8 cellular contexts compared by ENCODE assay signal in the genomic region with DNA sequence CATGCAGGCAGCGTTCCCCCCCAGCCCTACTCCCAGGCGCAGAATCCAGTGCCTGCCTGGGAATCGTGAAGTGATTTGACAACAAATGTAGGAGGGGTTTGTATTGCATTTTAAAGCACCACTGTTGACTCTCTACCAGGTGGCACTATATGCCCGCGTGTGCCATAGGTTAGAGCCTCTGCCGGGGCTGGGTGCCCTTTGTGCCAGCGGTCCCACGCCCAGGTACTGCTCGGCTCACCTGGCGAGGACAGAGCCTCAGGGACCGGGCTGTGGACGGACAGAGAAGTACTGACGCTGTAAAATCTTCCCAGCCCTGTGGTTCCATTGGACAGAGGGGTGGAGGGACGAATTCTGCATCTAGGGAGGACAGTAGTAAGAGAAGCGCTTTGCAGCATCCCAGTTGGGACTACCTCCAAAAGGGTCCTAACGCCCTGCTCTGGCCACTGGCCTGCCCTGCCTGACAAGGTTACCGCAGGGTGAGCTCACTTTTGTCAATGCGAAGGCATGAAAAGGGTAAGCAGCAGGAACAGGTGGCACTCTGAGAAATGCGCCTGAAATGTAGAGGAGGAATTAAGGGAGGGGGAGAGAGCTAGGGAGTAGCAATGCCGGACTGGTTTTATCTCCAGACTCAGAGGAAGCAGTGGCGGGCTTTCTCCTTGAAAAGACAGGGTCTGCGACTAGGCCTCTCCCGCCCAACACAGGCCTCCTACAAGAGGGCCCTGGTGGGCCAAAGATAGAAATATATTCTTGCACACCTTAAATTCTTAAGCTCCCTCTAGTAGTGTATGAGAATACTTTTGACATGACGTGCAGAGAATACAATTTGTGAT. TPM values are rescaled to one million over a fixed set of nuclear protein-coding genes. Genes with fewer than 3 reads are reported as not detected.
DNase-seq lines count a peak whose midpoint lies in the region; ATAC-seq and TF ChIP-seq lines count a peak whose summit lies in the region.

No MANE protein-coding gene starts in this region.

- no peak for DNase-seq in activated T-cell treated with anti-CD3 and anti-CD28 coated beads, Interleukin-2, amount 50 U/mL, for 24 hours
- no peak for DNase-seq in activated T-cell treated with anti-CD3 and anti-CD28 coated beads for 4 hours
- peak; percentile 78 for DNase-seq in NCI-H510A treated with DMSO at 0.1 percent for 48 hours (lab: John Stamatoyannopoulos, UW)
- no peak for DNase-seq in vagina (ENCODE audit: extremely low spot score in 2 of 2)
- no peak for DNase-seq in NCI-H226

- H3K27ac Mint-ChIP-seq in activated T-cell treated with anti-CD3 and anti-CD28 coated beads, Interleukin-2, amount 50 U/mL, for 24 hours = no peak overlapping the region

- peak overlapping the region; percentile 36 for H3K4me3 Mint-ChIP-seq in activated T-cell treated with anti-CD3 and anti-CD28 coated beads, Interleukin-2, amount 50 U/mL, for 24 hours

- no peak for TF ChIP-seq POLR2A in vagina (IDR thresholded peaks at IDR 0.05)

- peaks cover 3% of the 10 kb centered on the region for H3K4me1 Mint-ChIP-seq in activated T-cell treated with anti-CD3 and anti-CD28 coated beads, Interleukin-2, amount 50 U/mL, for 24 hours (ENCODE audit: low read depth)

- H3K27me3 ChIP-seq in mucosa of stomach (ENCODE audit: control insufficient read depth, insufficient read depth, low read length) = no peaks in the 10 kb centered on the region
- no peaks in the 10 kb centered on the region for H3K27me3 ChIP-seq in vagina

- H3K36me3 ChIP-seq in mucosa of stomach (ENCODE audit: control insufficient read depth, insufficient read depth, low read length) (no peaks in the 10 kb centered on the region), vagina (no peaks in the 10 kb centered on the region)

- H3K4me1 ChIP-seq in mucosa of stomach (ENCODE audit: control insufficient read depth, insufficient read depth, low read length) = peaks cover 6% of the 10 kb centered on the region
- peaks cover 12% of the 10 kb centered on the region for H3K4me1 ChIP-seq in vagina

- H3K4me3 ChIP-seq in mucosa of stomach (ENCODE audit: low read length) (peak overlapping the region; percentile 82), vagina (peak overlapping the region; percentile 76 to 97)

- peak overlapping the region; percentile 69 for H3K9ac ChIP-seq in mucosa of stomach (ENCODE audit: low read length)

- intact Hi-C loops in vagina (cut with DNase I) = no loop called here

- ATAC-seq in GM18909 (IDR thresholded peaks at IDR 0.05; ENCODE audit: poor library complexity, unreplicated experiment) = no peak

- H3K27ac ChIP-seq in cingulate gyrus (ENCODE audit: low read depth, low read length) (peak overlapping the region; percentile 76), vagina (peak overlapping the region; percentile 83)

- peaks cover 2% of the 10 kb centered on the region for H3K9me3 Mint-ChIP-seq in activated T-cell treated with anti-CD3 and anti-CD28 coated beads, Interleukin-2, amount 50 U/mL, for 24 hours

- H3K36me3 Mint-ChIP-seq in activated T-cell treated with anti-CD3 and anti-CD28 coated beads, Interleukin-2, amount 50 U/mL, for 24 hours (ENCODE audit: low read depth) = no peaks in the 10 kb centered on the region

- peaks cover 38% of the 10 kb centered on the region for H3K27me3 Mint-ChIP-seq in activated T-cell treated with anti-CD3 and anti-CD28 coated beads, Interleukin-2, amount 50 U/mL, for 24 hours

- no peak for TF ChIP-seq CTCF in vagina (IDR thresholded peaks at IDR 0.05)

- no peaks in the 10 kb centered on the region for H3K9me3 ChIP-seq in mucosa of stomach (ENCODE audit: control insufficient read depth, low read length)
- no peaks in the 10 kb centered on the region for H3K9me3 ChIP-seq in vagina

RNA-seq across cellular contexts. Expression of a gene that starts 0.9 kb away (rescaled TPM):
- total RNA-seq in vagina = 16.9 TPM
